In the genomic region with DNA sequence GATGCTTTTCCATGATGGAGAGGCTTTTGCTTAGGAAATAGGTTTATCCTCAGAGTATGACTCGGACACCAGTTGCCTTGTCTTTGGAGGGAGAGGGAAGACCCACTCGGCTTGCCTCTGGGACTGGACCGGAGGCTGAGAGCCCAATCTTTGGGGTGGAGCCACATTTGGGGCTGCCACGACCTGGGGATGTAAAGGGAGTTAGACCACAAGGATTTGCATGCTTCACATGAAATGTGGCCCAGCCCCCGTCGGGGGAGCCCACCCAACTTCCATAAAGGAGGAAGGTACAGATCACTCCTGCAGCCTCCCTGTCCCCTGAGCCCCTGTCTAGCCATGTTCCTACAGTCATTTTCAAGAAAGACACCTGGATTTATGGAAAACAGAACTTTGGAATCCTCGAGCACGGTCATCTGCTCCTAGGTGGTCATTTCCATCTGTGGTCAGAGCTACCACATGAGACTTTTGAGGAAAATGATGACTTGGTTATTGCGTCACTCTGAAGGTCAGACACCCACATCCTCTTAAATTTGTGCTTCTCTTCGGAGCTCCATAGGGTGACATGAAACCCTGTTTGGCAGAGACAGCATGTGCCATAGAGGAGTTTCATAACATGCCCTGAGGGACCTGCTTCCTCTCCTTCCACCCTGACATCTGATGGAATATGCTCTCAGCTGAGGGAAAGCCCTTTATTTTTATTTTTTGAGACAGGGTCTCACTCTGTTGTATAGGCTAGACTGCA, we compare ENCODE assay signal across 2 cellular contexts.
A peak's percentile ranks its signal among the peaks of the same experiment; 100 is the strongest.
TF ChIP-seq lines count a peak whose summit lies in the region.

No MANE protein-coding gene starts in this region.

TF ChIP-seq in GM23338, 12 proteins besides CTCF, POLR2A, EP300 and RAD21 (continued from another document and continues in another):
- TF ChIP-seq, protein P1, sequence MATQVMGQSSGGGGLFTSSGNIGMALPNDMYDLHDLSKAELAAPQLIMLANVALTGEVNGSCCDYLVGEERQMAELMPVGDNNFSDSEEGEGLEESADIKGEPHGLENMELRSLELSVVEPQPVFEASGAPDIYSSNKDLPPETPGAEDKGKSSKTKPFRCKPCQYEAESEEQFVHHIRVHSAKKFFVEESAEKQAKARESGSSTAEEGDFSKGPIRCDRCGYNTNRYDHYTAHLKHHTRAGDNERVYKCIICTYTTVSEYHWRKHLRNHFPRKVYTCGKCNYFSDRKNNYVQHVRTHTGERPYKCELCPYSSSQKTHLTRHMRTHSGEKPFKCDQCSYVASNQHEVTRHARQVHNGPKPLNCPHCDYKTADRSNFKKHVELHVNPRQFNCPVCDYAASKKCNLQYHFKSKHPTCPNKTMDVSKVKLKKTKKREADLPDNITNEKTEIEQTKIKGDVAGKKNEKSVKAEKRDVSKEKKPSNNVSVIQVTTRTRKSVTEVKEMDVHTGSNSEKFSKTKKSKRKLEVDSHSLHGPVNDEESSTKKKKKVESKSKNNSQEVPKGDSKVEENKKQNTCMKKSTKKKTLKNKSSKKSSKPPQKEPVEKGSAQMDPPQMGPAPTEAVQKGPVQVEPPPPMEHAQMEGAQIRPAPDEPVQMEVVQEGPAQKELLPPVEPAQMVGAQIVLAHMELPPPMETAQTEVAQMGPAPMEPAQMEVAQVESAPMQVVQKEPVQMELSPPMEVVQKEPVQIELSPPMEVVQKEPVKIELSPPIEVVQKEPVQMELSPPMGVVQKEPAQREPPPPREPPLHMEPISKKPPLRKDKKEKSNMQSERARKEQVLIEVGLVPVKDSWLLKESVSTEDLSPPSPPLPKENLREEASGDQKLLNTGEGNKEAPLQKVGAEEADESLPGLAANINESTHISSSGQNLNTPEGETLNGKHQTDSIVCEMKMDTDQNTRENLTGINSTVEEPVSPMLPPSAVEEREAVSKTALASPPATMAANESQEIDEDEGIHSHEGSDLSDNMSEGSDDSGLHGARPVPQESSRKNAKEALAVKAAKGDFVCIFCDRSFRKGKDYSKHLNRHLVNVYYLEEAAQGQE (IDR thresholded peaks at IDR 0.05; ENCODE audit: unreplicated experiment): no peak
- TF ChIP-seq STAT1 (IDR thresholded peaks at IDR 0.05; ENCODE audit: unreplicated experiment): no peak
- TF ChIP-seq NANOG (IDR thresholded peaks at IDR 0.05; ENCODE audit: borderline replicate concordance): no peak
- TF ChIP-seq ETS1 (IDR thresholded peaks at IDR 0.05): no peak
- no peak for TF ChIP-seq JUNB (IDR thresholded peaks at IDR 0.05; ENCODE audit: unreplicated experiment)
- no peak for TF ChIP-seq ZNF114 (CRISPR knock-in tag; IDR thresholded peaks at IDR 0.05)
- TF ChIP-seq, protein P2, sequence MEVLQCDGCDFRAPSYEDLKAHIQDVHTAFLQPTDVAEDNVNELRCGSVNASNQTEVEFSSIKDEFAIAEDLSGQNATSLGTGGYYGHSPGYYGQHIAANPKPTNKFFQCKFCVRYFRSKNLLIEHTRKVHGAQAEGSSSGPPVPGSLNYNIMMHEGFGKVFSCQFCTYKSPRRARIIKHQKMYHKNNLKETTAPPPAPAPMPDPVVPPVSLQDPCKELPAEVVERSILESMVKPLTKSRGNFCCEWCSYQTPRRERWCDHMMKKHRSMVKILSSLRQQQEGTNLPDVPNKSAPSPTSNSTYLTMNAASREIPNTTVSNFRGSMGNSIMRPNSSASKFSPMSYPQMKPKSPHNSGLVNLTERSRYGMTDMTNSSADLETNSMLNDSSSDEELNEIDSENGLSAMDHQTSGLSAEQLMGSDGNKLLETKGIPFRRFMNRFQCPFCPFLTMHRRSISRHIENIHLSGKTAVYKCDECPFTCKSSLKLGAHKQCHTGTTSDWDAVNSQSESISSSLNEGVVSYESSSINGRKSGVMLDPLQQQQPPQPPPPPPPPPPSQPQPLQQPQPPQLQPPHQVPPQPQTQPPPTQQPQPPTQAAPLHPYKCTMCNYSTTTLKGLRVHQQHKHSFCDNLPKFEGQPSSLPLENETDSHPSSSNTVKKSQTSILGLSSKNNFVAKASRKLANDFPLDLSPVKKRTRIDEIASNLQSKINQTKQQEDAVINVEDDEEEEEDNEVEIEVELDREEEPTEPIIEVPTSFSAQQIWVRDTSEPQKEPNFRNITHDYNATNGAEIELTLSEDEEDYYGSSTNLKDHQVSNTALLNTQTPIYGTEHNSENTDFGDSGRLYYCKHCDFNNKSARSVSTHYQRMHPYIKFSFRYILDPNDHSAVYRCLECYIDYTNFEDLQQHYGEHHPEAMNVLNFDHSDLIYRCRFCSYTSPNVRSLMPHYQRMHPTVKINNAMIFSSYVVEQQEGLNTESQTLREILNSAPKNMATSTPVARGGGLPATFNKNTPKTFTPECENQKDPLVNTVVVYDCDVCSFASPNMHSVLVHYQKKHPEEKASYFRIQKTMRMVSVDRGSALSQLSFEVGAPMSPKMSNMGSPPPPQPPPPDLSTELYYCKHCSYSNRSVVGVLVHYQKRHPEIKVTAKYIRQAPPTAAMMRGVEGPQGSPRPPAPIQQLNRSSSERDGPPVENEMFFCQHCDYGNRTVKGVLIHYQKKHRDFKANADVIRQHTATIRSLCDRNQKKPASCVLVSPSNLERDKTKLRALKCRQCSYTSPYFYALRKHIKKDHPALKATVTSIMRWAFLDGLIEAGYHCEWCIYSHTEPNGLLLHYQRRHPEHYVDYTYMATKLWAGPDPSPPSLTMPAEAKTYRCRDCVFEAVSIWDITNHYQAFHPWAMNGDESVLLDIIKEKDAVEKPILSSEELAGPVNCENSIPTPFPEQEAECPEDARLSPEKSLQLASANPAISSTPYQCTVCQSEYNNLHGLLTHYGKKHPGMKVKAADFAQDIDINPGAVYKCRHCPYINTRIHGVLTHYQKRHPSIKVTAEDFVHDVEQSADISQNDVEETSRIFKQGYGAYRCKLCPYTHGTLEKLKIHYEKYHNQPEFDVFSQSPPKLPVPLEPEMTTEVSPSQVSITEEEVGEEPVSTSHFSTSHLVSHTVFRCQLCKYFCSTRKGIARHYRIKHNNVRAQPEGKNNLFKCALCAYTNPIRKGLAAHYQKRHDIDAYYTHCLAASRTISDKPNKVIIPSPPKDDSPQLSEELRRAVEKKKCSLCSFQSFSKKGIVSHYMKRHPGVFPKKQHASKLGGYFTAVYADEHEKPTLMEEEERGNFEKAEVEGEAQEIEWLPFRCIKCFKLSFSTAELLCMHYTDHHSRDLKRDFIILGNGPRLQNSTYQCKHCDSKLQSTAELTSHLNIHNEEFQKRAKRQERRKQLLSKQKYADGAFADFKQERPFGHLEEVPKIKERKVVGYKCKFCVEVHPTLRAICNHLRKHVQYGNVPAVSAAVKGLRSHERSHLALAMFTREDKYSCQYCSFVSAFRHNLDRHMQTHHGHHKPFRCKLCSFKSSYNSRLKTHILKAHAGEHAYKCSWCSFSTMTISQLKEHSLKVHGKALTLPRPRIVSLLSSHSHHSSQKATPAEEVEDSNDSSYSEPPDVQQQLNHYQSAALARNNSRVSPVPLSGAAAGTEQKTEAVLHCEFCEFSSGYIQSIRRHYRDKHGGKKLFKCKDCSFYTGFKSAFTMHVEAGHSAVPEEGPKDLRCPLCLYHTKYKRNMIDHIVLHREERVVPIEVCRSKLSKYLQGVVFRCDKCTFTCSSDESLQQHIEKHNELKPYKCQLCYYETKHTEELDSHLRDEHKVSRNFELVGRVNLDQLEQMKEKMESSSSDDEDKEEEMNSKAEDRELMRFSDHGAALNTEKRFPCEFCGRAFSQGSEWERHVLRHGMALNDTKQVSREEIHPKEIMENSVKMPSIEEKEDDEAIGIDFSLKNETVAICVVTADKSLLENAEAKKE (CRISPR knock-in tag; IDR thresholded peaks at IDR 0.05): no peak
- no peak for TF ChIP-seq EZH2phosphoT487 (IDR thresholded peaks at IDR 0.05; ENCODE audit: unreplicated experiment)

TF ChIP-seq in H1, 55 proteins besides CTCF, POLR2A, EP300 and RAD21:
- TF ChIP-seq CTBP2 (IDR thresholded peaks at IDR 0.05; ENCODE audit: borderline replicate concordance, insufficient read depth, insufficient read length, low read length) (no peak), KDM4A (IDR thresholded peaks at IDR 0.05; ENCODE audit: low read depth, low read length, severe bottlenecking) (no peak), CEBPB (IDR thresholded peaks at IDR 0.05; ENCODE audit: low read depth, low read length) (peak; percentile 8; the same call in 1 of the 2 replicates), RFX5 (IDR thresholded peaks at IDR 0.05; ENCODE audit: borderline replicate concordance, low read depth, low read length) (no peak)
TF ChIP-seq in H1: peak in this region for 1.
